In the genomic region with DNA sequence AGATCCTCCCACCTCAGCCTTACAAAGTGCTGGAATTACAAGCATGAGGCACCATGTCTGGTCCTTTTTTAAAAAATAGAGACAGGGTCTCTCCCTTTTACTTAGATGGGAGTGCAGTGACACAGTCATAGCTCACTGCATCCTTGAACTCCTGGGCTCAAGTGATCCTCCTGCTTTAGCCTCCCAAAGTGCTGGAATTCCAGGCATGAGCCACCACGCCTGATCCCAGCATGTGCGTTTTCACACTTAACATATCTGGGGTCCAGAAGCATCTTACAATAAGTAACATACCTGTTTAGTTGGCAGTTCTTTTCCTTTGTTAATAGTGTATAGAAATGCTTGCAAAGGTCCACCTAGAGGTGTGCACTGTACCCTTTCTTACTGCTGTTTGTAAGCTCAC, we compare ENCODE assay signal across 21 cellular contexts.
DNase-seq lines count a peak whose midpoint lies in the region; ATAC-seq lines count a peak whose summit lies in the region.
"Had no signal": no experiment of that assay in that cellular context is flagged by ENCODE, and none has a peak within 500 bp of the region (broad histone marks: within the 10 kb centered on the region; RNA-seq: fewer than 3 reads in every experiment).

No MANE protein-coding gene starts in this region.

- H3K9me3 ChIP-seq in CD4-positive, CD25-positive, alpha-beta regulatory T cell (ENCODE audit: control insufficient read depth in 2 of 2, low read length in 2 of 2): no peaks in the 10 kb centered on the region
- H3K9me3 ChIP-seq in CD4-positive, alpha-beta memory T cell (ENCODE audit: control insufficient read depth in 1 of 2, low read length in 2 of 2): no peaks in the 10 kb centered on the region
- no peaks in the 10 kb centered on the region for H3K9me3 ChIP-seq in SJCRH30 (replicated peaks)
- H3K9me3 ChIP-seq: Caco-2, heart right ventricle, left ventricle myocardium inferior, SJSA1 had no signal

- DNase-seq in CD4-positive, CD25-positive, alpha-beta regulatory T cell: no peak
- DNase-seq in CD4-positive, alpha-beta memory T cell: no peak
- no peak for DNase-seq in activated CD4-positive, alpha-beta memory T cell treated with anti-CD3 and anti-CD28 coated beads, Interleukin-2, amount 10 ng/mL, durations not matched to agents 7 days and 5 days
- no peak for DNase-seq in immature natural killer cell
- DNase-seq in head of caudate nucleus: no peak
- DNase-seq in SJCRH30: no peak
- DNase-seq: activated CD8-positive, alpha-beta memory T cell treated with anti-CD3 and anti-CD28 coated beads, Interleukin-2, amount 50 U/mL, for 48 hours; Caco-2; HCEC 1CT; heart right ventricle; Karpas-422; left ventricle myocardium inferior; NCI-H187 treated with DMSO at 0.1 percent for 48 hours; NCI-H345; PC-9; stimulated activated CD4-positive, alpha-beta T cell treated with anti-CD3 and anti-CD28 coated beads, Interleukin-4, amount 100 ng/mL, for 24 hours; T1000 had no signal

- H3K36me3 ChIP-seq in CD4-positive, CD25-positive, alpha-beta regulatory T cell (ENCODE audit: control insufficient read depth, insufficient read depth, low read length): no peaks in the 10 kb centered on the region
- H3K36me3 ChIP-seq in CD4-positive, alpha-beta memory T cell (ENCODE audit: insufficient read depth, low read length): no peaks in the 10 kb centered on the region
- H3K36me3 ChIP-seq in SJCRH30: no peaks in the 10 kb centered on the region

- intact Hi-C loops in CD4-positive, alpha-beta memory T cell (cut with micrococcal nuclease): no loop called here
- intact Hi-C loops in head of caudate nucleus (cut with DNase I): no loop called here

- ATAC-seq in CD4-positive, CD25-positive, alpha-beta regulatory T cell (ENCODE audit: low read depth in 2 of 2): no peak
- ATAC-seq in GM18907 (IDR thresholded peaks at IDR 0.05; ENCODE audit: unreplicated experiment) (no peak), GM18520 (IDR thresholded peaks at IDR 0.05; ENCODE audit: unreplicated experiment) (no peak)
- ATAC-seq: heart right ventricle had no signal

- H3K36me3 Mint-ChIP-seq in CD4-positive, CD25-positive, alpha-beta regulatory T cell: peaks cover 14% of the 10 kb centered on the region
- H3K36me3 Mint-ChIP-seq in CD4-positive, alpha-beta memory T cell: peaks cover 8 to 9% of the 10 kb centered on the region in 2 donors
- peaks cover 43% of the 10 kb centered on the region for H3K36me3 Mint-ChIP-seq in activated CD4-positive, alpha-beta memory T cell treated with anti-CD3 and anti-CD28 coated beads, Interleukin-2, amount 10 ng/mL, durations not matched to agents 7 days and 5 days (ENCODE audit: low read depth)
- H3K36me3 Mint-ChIP-seq in immature natural killer cell: no peaks in the 10 kb centered on the region

- peaks cover 41% of the 10 kb centered on the region for H3K4me1 ChIP-seq in CD4-positive, CD25-positive, alpha-beta regulatory T cell (ENCODE audit: control insufficient read depth, insufficient read depth, low read length, poor library complexity, severe bottlenecking)
- H3K4me1 ChIP-seq in CD4-positive, alpha-beta memory T cell (ENCODE audit: insufficient read depth, low read length): peaks cover 50% of the 10 kb centered on the region
- peaks cover 19% of the 10 kb centered on the region for H3K4me1 ChIP-seq in SJCRH30
- H3K4me1 ChIP-seq: Caco-2, left ventricle myocardium inferior had no signal

- POLR2A ChIA-PET in CD4-positive, alpha-beta memory T cell (lab: Charles Lee; ENCODE audit: partially characterized antibody): interaction anchor here (0.9 to 4.2 kb wide), 9 partner anchors 8 to 222 kb away, joined by 3 to 32 read pairs (median 5); a partner anchor contains a TSS
- POLR2A ChIA-PET in activated CD4-positive, alpha-beta memory T cell treated with anti-CD3 and anti-CD28 coated beads, Interleukin-2, amount 10 ng/mL, durations not matched to agents 7 days and 5 days (lab: Charles Lee): interaction anchor here (0.8 to 2.2 kb wide), 13 partner anchors 8 to 221 kb away, joined by 3 to 27 read pairs (median 5); a partner anchor contains a TSS

- peaks cover 0 to 2% (median 0%) of the 10 kb centered on the region in 7 donors for H3K9me3 Mint-ChIP-seq in CD4-positive, CD25-positive, alpha-beta regulatory T cell
- no peaks in the 10 kb centered on the region for H3K9me3 Mint-ChIP-seq in CD4-positive, alpha-beta memory T cell
- no peaks in the 10 kb centered on the region for H3K9me3 Mint-ChIP-seq in activated CD4-positive, alpha-beta memory T cell treated with anti-CD3 and anti-CD28 coated beads, Interleukin-2, amount 10 ng/mL, durations not matched to agents 7 days and 5 days
- no peaks in the 10 kb centered on the region for H3K9me3 Mint-ChIP-seq in immature natural killer cell

- CTCF ChIA-PET in CD4-positive, alpha-beta memory T cell (lab: Charles Lee; ENCODE audit: partially characterized antibody): interaction anchor here (1.0 to 2.1 kb wide), 4 partner anchors 8 to 44 kb away, joined by 3 to 7 read pairs (median 3); no protein-coding TSS in a partner anchor
- CTCF ChIA-PET in activated CD4-positive, alpha-beta memory T cell treated with anti-CD3 and anti-CD28 coated beads, Interleukin-2, amount 10 ng/mL, durations not matched to agents 7 days and 5 days (lab: Charles Lee): interaction anchor here (1.0 to 1.6 kb wide), 3 partner anchors 15 to 221 kb away, joined by 3 to 7 read pairs (median 5); no protein-coding TSS in a partner anchor

- H3K27me3 Mint-ChIP-seq in CD4-positive, CD25-positive, alpha-beta regulatory T cell: no peaks in the 10 kb centered on the region
- H3K27me3 Mint-ChIP-seq in CD4-positive, alpha-beta memory T cell: no peaks in the 10 kb centered on the region
- no peaks in the 10 kb centered on the region for H3K27me3 Mint-ChIP-seq in activated CD4-positive, alpha-beta memory T cell treated with anti-CD3 and anti-CD28 coated beads, Interleukin-2, amount 10 ng/mL, durations not matched to agents 7 days and 5 days
- peaks cover 0 to 2% (median 2%) of the 10 kb centered on the region in 3 donors for H3K27me3 Mint-ChIP-seq in immature natural killer cell (ENCODE audit: low read depth in 3 of 3)

- peak overlapping the region; percentile 77 to 91 (median 82) for H3K27ac Mint-ChIP-seq in CD4-positive, CD25-positive, alpha-beta regulatory T cell
- peak overlapping the region; percentile 89 to 96 (median 92) for H3K27ac Mint-ChIP-seq in CD4-positive, alpha-beta memory T cell
- H3K27ac Mint-ChIP-seq in activated CD4-positive, alpha-beta memory T cell treated with anti-CD3 and anti-CD28 coated beads, Interleukin-2, amount 10 ng/mL, durations not matched to agents 7 days and 5 days: peak overlapping the region; percentile 90
- peak overlapping the region in 1 of 6 donors; percentile 70 for H3K27ac Mint-ChIP-seq in immature natural killer cell

- no peak overlapping the region for H3K4me3 ChIP-seq in CD4-positive, CD25-positive, alpha-beta regulatory T cell (ENCODE audit: low read depth, low read length)
- H3K4me3 ChIP-seq in CD4-positive, alpha-beta memory T cell (ENCODE audit: low read length in 2 of 2): no peak overlapping the region
- no peak overlapping the region for H3K4me3 ChIP-seq in SJCRH30
- H3K4me3 ChIP-seq: coronary artery, heart right ventricle, left ventricle myocardium inferior, PC-9, SJSA1 had no signal

- no peaks in the 10 kb centered on the region for H3K27me3 ChIP-seq in CD4-positive, CD25-positive, alpha-beta regulatory T cell (ENCODE audit: control insufficient read depth, insufficient read depth, low read length)
- no peaks in the 10 kb centered on the region for H3K27me3 ChIP-seq in CD4-positive, alpha-beta memory T cell (ENCODE audit: insufficient read depth, low read length)
- H3K27me3 ChIP-seq in SJCRH30: no peaks in the 10 kb centered on the region
- H3K27me3 ChIP-seq: heart right ventricle, SJSA1 had no signal

- peak overlapping the region in 2 of 4 donors; percentile 8 to 12 for H3K4me3 Mint-ChIP-seq in CD4-positive, CD25-positive, alpha-beta regulatory T cell
- peak overlapping the region in 5 of 8 donors; percentile 8 to 87 (median 76) for H3K4me3 Mint-ChIP-seq in CD4-positive, alpha-beta memory T cell
- no peak overlapping the region for H3K4me3 Mint-ChIP-seq in activated CD4-positive, alpha-beta memory T cell treated with anti-CD3 and anti-CD28 coated beads, Interleukin-2, amount 10 ng/mL, durations not matched to agents 7 days and 5 days
- peak overlapping the region in 3 of 5 donors; percentile 10 to 57 (median 13) for H3K4me3 Mint-ChIP-seq in immature natural killer cell

- peaks cover 24 to 50% (median 38%) of the 10 kb centered on the region in 4 donors for H3K4me1 Mint-ChIP-seq in CD4-positive, CD25-positive, alpha-beta regulatory T cell
- H3K4me1 Mint-ChIP-seq in CD4-positive, alpha-beta memory T cell: peaks cover 47 to 76% (median 62%) of the 10 kb centered on the region in 4 donors
- peaks cover 66% of the 10 kb centered on the region for H3K4me1 Mint-ChIP-seq in activated CD4-positive, alpha-beta memory T cell treated with anti-CD3 and anti-CD28 coated beads, Interleukin-2, amount 10 ng/mL, durations not matched to agents 7 days and 5 days
- peaks cover 38 to 45% of the 10 kb centered on the region in 2 donors for H3K4me1 Mint-ChIP-seq in immature natural killer cell

- peak overlapping the region; percentile 61 for H3K27ac ChIP-seq in CD4-positive, CD25-positive, alpha-beta regulatory T cell (ENCODE audit: insufficient read depth, low read length, poor library complexity, severe bottlenecking)
- peak overlapping the region; percentile 53 for H3K27ac ChIP-seq in CD4-positive, alpha-beta memory T cell (ENCODE audit: low read depth, low read length)
- no peak overlapping the region for H3K27ac ChIP-seq in SJCRH30
- H3K27ac ChIP-seq: coronary artery, left ventricle myocardium inferior, PC-9, SJSA1 had no signal
